15 cellular contexts compared by ENCODE assay signal in genomic region chr1:235657269-235657668, GRCh38. TPM values are rescaled to one million over a fixed set of nuclear protein-coding genes. Genes with fewer than 3 reads are reported as not detected.
"Had no signal": no experiment of that assay in that cellular context is flagged by ENCODE, and none has a peak within 500 bp of the region (broad histone marks: within the 10 kb centered on the region; RNA-seq: fewer than 3 reads in every experiment).

No MANE protein-coding gene starts in this region.

- H3K27ac Mint-ChIP-seq: activated naive CD4-positive, alpha-beta T cell treated with anti-CD3 and anti-CD28 coated beads, Interleukin-2, amount 50 U/mL, for 24 hours; natural killer cell treated with Interleukin-12 subunit alpha and Interleukin-12 subunit beta and Interleukin-15 and Interleukin-18, amount 100 ng/mL, for 72 hours had no signal

- DNase-seq: activated CD4-positive, alpha-beta T cell treated with anti-CD3 and anti-CD28 coated beads, Interleukin-2, amount 50 U/mL, for 4 hours; activated CD4-positive, CD25-positive, alpha-beta regulatory T cell treated with anti-CD3 and anti-CD28 coated beads, Interleukin-2, amount 50 U/mL, for 72 hours; activated gamma-delta T cell; cortex of kidney; head of caudate nucleus; left ventricle myocardium superior; stimulated activated CD8-positive, alpha-beta memory T cell treated with anti-CD3 and anti-CD28 coated beads, Interleukin-4, amount 100 ng/mL, for 48 hours; stimulated activated naive CD4-positive, alpha-beta T cell; T-helper 2 cell; thyroid gland had no signal

- H3K4me1 ChIP-seq: ascending aorta, breast epithelium had no signal

- ATAC-seq: left ventricle myocardium superior; natural killer cell treated with Interleukin-12 subunit alpha and Interleukin-12 subunit beta and Interleukin-15 and Interleukin-18, amount 100 ng/mL, for 72 hours had no signal

- H3K4me1 Mint-ChIP-seq: activated naive CD4-positive, alpha-beta T cell treated with anti-CD3 and anti-CD28 coated beads, Interleukin-2, amount 50 U/mL, for 24 hours had no signal

- H3K9me3 Mint-ChIP-seq: natural killer cell treated with Interleukin-12 subunit alpha and Interleukin-12 subunit beta and Interleukin-15 and Interleukin-18, amount 100 ng/mL, for 72 hours had no signal

- H3K9me3 ChIP-seq: ascending aorta, thyroid gland had no signal

- H3K36me3 Mint-ChIP-seq: natural killer cell treated with Interleukin-12 subunit alpha and Interleukin-12 subunit beta and Interleukin-15 and Interleukin-18, amount 100 ng/mL, for 72 hours had no signal

- H3K27me3 ChIP-seq: ascending aorta, breast epithelium, thyroid gland had no signal

- H3K4me3 Mint-ChIP-seq: activated naive CD4-positive, alpha-beta T cell treated with anti-CD3 and anti-CD28 coated beads, Interleukin-2, amount 50 U/mL, for 24 hours; natural killer cell treated with Interleukin-12 subunit alpha and Interleukin-12 subunit beta and Interleukin-15 and Interleukin-18, amount 100 ng/mL, for 72 hours had no signal

- H3K27ac ChIP-seq: ascending aorta, breast epithelium, thyroid gland had no signal

- H3K4me3 ChIP-seq: ascending aorta, breast epithelium, thyroid gland had no signal

- H3K36me3 ChIP-seq: breast epithelium had no signal

RNA-seq across cellular contexts. Expression of gene GNG4, which starts 7.7 kb away (rescaled TPM):
- total RNA-seq: ascending aorta, left ventricle myocardium superior, subcutaneous adipose tissue had no signal
